12 cellular contexts compared by ENCODE assay signal in genomic region chr10:26739087-26739631, GRCh38.
DNase-seq lines count a peak whose midpoint lies in the region; ATAC-seq and TF ChIP-seq lines count a peak whose summit lies in the region.
"Had no signal": no experiment of that assay in that cellular context is flagged by ENCODE, and none has a peak within 500 bp of the region (broad histone marks: within the 10 kb centered on the region; RNA-seq: fewer than 3 reads in every experiment).

No MANE protein-coding gene starts in this region.

- DNase-seq in GM06990 (ENCODE audit: extremely low read depth, insufficient read length) (peak; percentile 59), anterior cingulate cortex (lab: John Stamatoyannopoulos, UW) (no peak), AG20443 (ENCODE audit: low spot score) (no peak), hypothalamus (lab: John Stamatoyannopoulos, UW) (no peak)
- DNase-seq: GF-D8 had no signal

- H3K4me3 Mint-ChIP-seq in activated naive CD4-positive, alpha-beta T cell treated with anti-CD3 and anti-CD28 coated beads, Interleukin-2, amount 50 U/mL, for 24 hours: no peak overlapping the region
- H3K4me3 Mint-ChIP-seq: brain had no signal

- peaks cover 22% of the 10 kb centered on the region for H3K36me3 Mint-ChIP-seq in activated naive CD4-positive, alpha-beta T cell treated with anti-CD3 and anti-CD28 coated beads, Interleukin-2, amount 50 U/mL, for 24 hours

- peak overlapping the region; percentile 92 for H3K27ac Mint-ChIP-seq in activated naive CD4-positive, alpha-beta T cell treated with anti-CD3 and anti-CD28 coated beads, Interleukin-2, amount 50 U/mL, for 24 hours

- H3K27me3 ChIP-seq in GM06990 (replicated peaks; ENCODE audit: control insufficient read depth, insufficient read depth, low read length): no peaks in the 10 kb centered on the region

- H3K36me3 ChIP-seq in GM06990 (ENCODE audit: control insufficient read depth, insufficient read depth, low read length): peaks cover 7% of the 10 kb centered on the region
- H3K36me3 ChIP-seq: prostate gland had no signal

- no peaks in the 10 kb centered on the region for H3K27me3 Mint-ChIP-seq in activated naive CD4-positive, alpha-beta T cell treated with anti-CD3 and anti-CD28 coated beads, Interleukin-2, amount 50 U/mL, for 24 hours
- H3K27me3 Mint-ChIP-seq: brain had no signal

- peaks cover 8% of the 10 kb centered on the region for H3K4me1 Mint-ChIP-seq in activated naive CD4-positive, alpha-beta T cell treated with anti-CD3 and anti-CD28 coated beads, Interleukin-2, amount 50 U/mL, for 24 hours

- ATAC-seq in GM19463 (IDR thresholded peaks at IDR 0.05; ENCODE audit: unreplicated experiment) (peak; percentile 36), HG03354 (IDR thresholded peaks at IDR 0.05; ENCODE audit: poor library complexity, severe bottlenecking, unreplicated experiment) (peak; percentile 48), HG03139 (IDR thresholded peaks at IDR 0.05; ENCODE audit: unreplicated experiment) (no peak)

- no peak overlapping the region for H3K4me3 ChIP-seq in GM06990 (replicated peaks; ENCODE audit: low read depth, low read length)
- H3K4me3 ChIP-seq: prostate gland, SK-N-MC had no signal

- no peak for TF ChIP-seq CTCF in GM06990 (IDR thresholded peaks at IDR 0.05; ENCODE audit: insufficient read depth, low read length, poor library complexity, severe bottlenecking)

- H3K9me3 Mint-ChIP-seq in activated naive CD4-positive, alpha-beta T cell treated with anti-CD3 and anti-CD28 coated beads, Interleukin-2, amount 50 U/mL, for 24 hours: no peaks in the 10 kb centered on the region
- H3K9me3 Mint-ChIP-seq: brain had no signal
